Comparison of ENCODE assay signal across 16 cellular contexts in the genomic region with DNA sequence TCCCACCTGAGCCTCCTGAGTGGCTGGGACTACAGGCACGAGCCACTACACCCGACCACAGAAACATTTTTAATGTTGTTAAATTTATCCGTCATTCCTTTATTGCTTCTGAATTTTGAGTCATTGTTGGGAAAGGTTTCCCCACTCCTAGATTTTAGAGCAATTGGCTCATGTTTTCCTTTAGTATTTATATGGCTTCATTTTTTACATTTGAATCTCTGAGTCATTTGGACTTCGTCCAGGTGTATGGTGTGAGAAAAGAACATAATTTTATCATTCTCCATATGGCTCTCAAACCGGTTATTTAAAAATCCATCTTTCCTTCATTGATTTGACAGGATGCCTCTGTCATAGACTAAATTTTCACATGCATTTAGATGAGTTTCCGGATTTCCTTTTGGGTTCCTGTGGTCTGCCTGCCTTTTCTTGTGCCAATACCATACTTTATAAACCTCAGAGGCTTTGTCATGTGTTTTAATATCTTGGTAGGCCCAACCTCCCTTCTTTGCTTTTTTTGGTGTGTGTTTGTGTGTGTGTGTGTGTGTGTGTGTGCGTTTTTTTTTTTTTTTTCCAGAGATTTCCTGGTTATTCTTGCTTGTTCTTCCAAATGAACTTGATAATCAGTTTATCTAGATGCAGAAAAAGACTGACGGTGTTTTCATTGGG. TPM values are rescaled to one million over a fixed set of nuclear protein-coding genes. Genes with fewer than 3 reads are reported as not detected.
DNase-seq lines count a peak whose midpoint lies in the region; ATAC-seq and TF ChIP-seq lines count a peak whose summit lies in the region.
"Had no signal": no experiment of that assay in that cellular context is flagged by ENCODE, and none has a peak within 500 bp of the region (broad histone marks: within the 10 kb centered on the region; RNA-seq: fewer than 3 reads in every experiment).

No MANE protein-coding gene starts in this region.

- CTCF ChIA-PET in MCF 10A (lab: Yijun Ruan, JAX) = no interaction called here

- H3K4me2 ChIP-seq in fibroblast of lung (ENCODE audit: extremely low read depth, insufficient read depth, low read length) = no peak overlapping the region

- intact Hi-C loops in MCF 10A (cut with micrococcal nuclease) (no loop called here), breast epithelium (cut with DNase I; ENCODE audit: low total_unique reads) (no loop called here), stomach (cut with DNase I; ENCODE audit: low total_unique reads) (no loop called here)

- no peaks in the 10 kb centered on the region for H4K20me1 ChIP-seq in fibroblast of lung (ENCODE audit: control insufficient read depth, extremely low read depth, insufficient read depth, low read length)

- TF ChIP-seq POLR2A in breast epithelium (IDR thresholded peaks at IDR 0.05) = no peak
- no peak for TF ChIP-seq POLR2A in stomach (IDR thresholded peaks at IDR 0.05)

- no peak overlapping the region for H2AFZ ChIP-seq in fibroblast of lung (ENCODE audit: low read length)

- POLR2A ChIA-PET in MCF 10A (lab: Yijun Ruan, JAX) = no interaction called here

- peaks cover 19 to 29% of the 10 kb centered on the region in 2 donors for H3K9me3 ChIP-seq in breast epithelium
- H3K9me3 ChIP-seq in RWPE2 (ENCODE audit: severe bottlenecking) = no peaks in the 10 kb centered on the region
- no peaks in the 10 kb centered on the region for H3K9me3 ChIP-seq in fibroblast of lung (ENCODE audit: control insufficient read depth, insufficient read depth, low read depth, low read length)
- peaks cover 0 to 15% (median 11%) of the 10 kb centered on the region in 4 donors for H3K9me3 ChIP-seq in stomach

- H3K36me3 ChIP-seq in breast epithelium (no peaks in the 10 kb centered on the region), RWPE2 (ENCODE audit: low read depth) (no peaks in the 10 kb centered on the region), fibroblast of lung (ENCODE audit: control insufficient read depth, insufficient read depth, low read length) (no peaks in the 10 kb centered on the region), stomach (no peaks in the 10 kb centered on the region)

- H3K27ac Mint-ChIP-seq in MCF 10A (ENCODE audit: low read depth, unreplicated experiment) = peak overlapping the region; percentile 5
- H3K27ac Mint-ChIP-seq: activated CD4-positive, alpha-beta T cell treated with anti-CD3 and anti-CD28 coated beads, Interleukin-2, amount 10 ng/mL, durations not matched to agents 7 days and 5 days; naive thymus-derived CD4-positive, alpha-beta T cell had no signal

- DNase-seq in MCF 10A (ENCODE audit: unreplicated experiment) = peak; percentile 89
- DNase-seq in breast epithelium (ENCODE audit: low spot score in 2 of 2) = no peak
- no peak for DNase-seq in RWPE2 (ENCODE audit: low spot score)
- DNase-seq in fibroblast of lung (ENCODE audit: low read depth in 2 of 2) = peak; percentile 73 to 88
- DNase-seq in NCI-H1092 (lab: John Stamatoyannopoulos, UW) = no peak
- DNase-seq in stomach = no peak
- DNase-seq in NCI-H345 treated with DMSO at 0.1 percent for 48 hours (lab: John Stamatoyannopoulos, UW; ENCODE audit: unreplicated experiment) = no peak
- no peak for DNase-seq in central memory CD4-positive, alpha-beta T cell
- DNase-seq: 8988T; activated CD4-positive, alpha-beta T cell treated with anti-CD3 and anti-CD28 coated beads, Interleukin-2, amount 10 ng/mL, durations not matched to agents 7 days and 5 days; kidney; naive thymus-derived CD4-positive, alpha-beta T cell; NCI-H187 treated with DMSO at 0.1 percent for 48 hours; T-helper 2 cell had no signal

- H3K4me3 ChIP-seq in breast epithelium (no peak overlapping the region), RWPE2 (ENCODE audit: severe bottlenecking) (no peak overlapping the region), fibroblast of lung (replicated peaks in 1 of 4; ENCODE audit: control extremely low read depth in 1 of 4, insufficient read depth in 1 of 4, low read depth in 3 of 4, low read length in 4 of 4) (no peak overlapping the region), stomach (no peak overlapping the region)

- TF ChIP-seq CTCF in MCF 10A (IDR thresholded peaks at IDR 0.05; ENCODE audit: unreplicated experiment) (no peak), breast epithelium (IDR thresholded peaks at IDR 0.05) (no peak), RWPE2 (IDR thresholded peaks at IDR 0.05; ENCODE audit: poor library complexity, severe bottlenecking) (no peak), fibroblast of lung (conservative IDR thresholded peaks at IDR 0.05 in 1 of 2, IDR thresholded peaks at IDR 0.05 in 1 of 2; ENCODE audit: low read depth in 1 of 2, low read length in 2 of 2) (no peak), stomach (IDR thresholded peaks at IDR 0.05) (no peak)

- WGBS in stomach, 5 donors = 62 to 72% (median 66%) methylated on average over 8 of the region's 8 CpGs

- no peak overlapping the region for H3K4me3 Mint-ChIP-seq in MCF 10A (ENCODE audit: unreplicated experiment)
- H3K4me3 Mint-ChIP-seq: activated CD4-positive, alpha-beta T cell treated with anti-CD3 and anti-CD28 coated beads, Interleukin-2, amount 10 ng/mL, durations not matched to agents 7 days and 5 days; central memory CD8-positive, alpha-beta T cell; naive thymus-derived CD4-positive, alpha-beta T cell had no signal

- no peak for TF ChIP-seq EP300 in stomach (IDR thresholded peaks at IDR 0.05)

- peaks cover 9% of the 10 kb centered on the region for H3K4me1 Mint-ChIP-seq in MCF 10A (ENCODE audit: insufficient read depth, unreplicated experiment)
- H3K4me1 Mint-ChIP-seq: activated CD4-positive, alpha-beta T cell treated with anti-CD3 and anti-CD28 coated beads, Interleukin-2, amount 10 ng/mL, durations not matched to agents 7 days and 5 days; central memory CD8-positive, alpha-beta T cell had no signal

- no peak overlapping the region for H3K9ac ChIP-seq in fibroblast of lung (ENCODE audit: insufficient read depth, low read length)

- no peak overlapping the region for H3K27ac ChIP-seq in breast epithelium
- no peak overlapping the region for H3K27ac ChIP-seq in RWPE2 (ENCODE audit: poor library complexity, severe bottlenecking)
- no peak overlapping the region for H3K27ac ChIP-seq in fibroblast of lung (ENCODE audit: insufficient read depth, low read length)
- no peak overlapping the region for H3K27ac ChIP-seq in stomach

- H3K9me3 Mint-ChIP-seq in MCF 10A (ENCODE audit: unreplicated experiment) = no peaks in the 10 kb centered on the region
- H3K9me3 Mint-ChIP-seq: activated CD4-positive, alpha-beta T cell treated with anti-CD3 and anti-CD28 coated beads, Interleukin-2, amount 10 ng/mL, durations not matched to agents 7 days and 5 days; central memory CD8-positive, alpha-beta T cell had no signal

- no peaks in the 10 kb centered on the region for H3K79me2 ChIP-seq in fibroblast of lung (ENCODE audit: control insufficient read depth, insufficient read depth, low read length)

- H3K36me3 Mint-ChIP-seq in MCF 10A (ENCODE audit: insufficient read depth, unreplicated experiment) = no peaks in the 10 kb centered on the region

- H3K27me3 Mint-ChIP-seq in MCF 10A (ENCODE audit: insufficient read depth, unreplicated experiment) = peaks cover 11% of the 10 kb centered on the region
- H3K27me3 Mint-ChIP-seq: activated CD4-positive, alpha-beta T cell treated with anti-CD3 and anti-CD28 coated beads, Interleukin-2, amount 10 ng/mL, durations not matched to agents 7 days and 5 days had no signal

- BruUV-seq in MCF 10A (replicated peaks; lab: Mats Ljungman, UMichigan) = no TSS peak

- ATAC-seq in RWPE2 (ENCODE audit: low read depth) = peak; percentile 67
- ATAC-seq: naive thymus-derived CD4-positive, alpha-beta T cell; sciatic nerve had no signal

- H3K4me1 ChIP-seq in breast epithelium (no peaks in the 10 kb centered on the region), RWPE2 (ENCODE audit: insufficient read depth, poor library complexity, severe bottlenecking) (no peaks in the 10 kb centered on the region), fibroblast of lung (ENCODE audit: control insufficient read depth, extremely low read depth, insufficient read depth, low read length) (no peaks in the 10 kb centered on the region), stomach (no peaks in the 10 kb centered on the region)

- H3K27me3 ChIP-seq in breast epithelium (peaks cover 0 to 6% of the 10 kb centered on the region in 2 donors), RWPE2 (ENCODE audit: insufficient read depth, poor library complexity, severe bottlenecking) (peaks cover 23% of the 10 kb centered on the region), fibroblast of lung (ENCODE audit: control insufficient read depth, insufficient read depth, low read length) (peaks cover 5% of the 10 kb centered on the region), stomach (no peaks in the 10 kb centered on the region)

RNA-seq across cellular contexts. Expression of a gene that starts 30.9 kb away (rescaled TPM):
- total RNA-seq in MCF 10A (2022) (not detected in 2 replicates), breast epithelium (not detected), fibroblast of lung (not detected in 2 replicates), stomach (not detected)
- polyA plus RNA-seq in fibroblast of lung (not detected in 2 replicates), stomach (under 1 TPM in 1 of 3 donors, not detected in 2; 0.03 TPM)
- polyA plus RNA-seq in fibroblast of lung (2012) = not detected in 2 replicates
- polyA minus RNA-seq in fibroblast of lung (ENCODE audit: low replicate concordance) = not detected in 2 replicates
- total RNA-seq: activated CD4-positive, alpha-beta T cell treated with anti-CD3 and anti-CD28 coated beads, Interleukin-2, amount 10 ng/mL, durations not matched to agents 7 days and 5 days; kidney; sciatic nerve had no signal
- polyA plus RNA-seq: naive thymus-derived CD4-positive, alpha-beta T cell had no signal

Comparison
In these comparisons a context has a peak if more than half of its experiments do, and no peak if none do; other contexts are left out.
1. DNase-seq: peak in MCF 10A (single experiment) and fibroblast of lung (2 of 2); none in breast epithelium (0 of 2), RWPE2 (single experiment), NCI-H1092 (single experiment), stomach (single experiment), NCI-H345 treated with DMSO at 0.1 percent for 48 hours (single experiment) and central memory CD4-positive, alpha-beta T cell (single experiment).